Comparison of ENCODE assay signal across 26 cellular contexts in genomic region chr15:39286706-39287105, GRCh38.
A peak's percentile ranks its signal among the peaks of the same experiment; 100 is the strongest.
DNase-seq lines count a peak whose midpoint lies in the region; ATAC-seq, FAIRE-seq and TF ChIP-seq lines count a peak whose summit lies in the region.
"Had no signal": no experiment of that assay in that cellular context is flagged by ENCODE, and none has a peak within 500 bp of the region (broad histone marks: within the 10 kb centered on the region; RNA-seq: fewer than 3 reads in every experiment).

No MANE protein-coding gene starts in this region.

- H2BK15ac ChIP-seq in mesenchymal stem cell (ENCODE audit: low read depth, poor library complexity, severe bottlenecking), result no peak overlapping the region

- H3K14ac ChIP-seq in mesenchymal stem cell (ENCODE audit: low read length in 2 of 2), result no peak overlapping the region

- FAIRE-seq in endometrium (lab: Jason Lieb, UNC), result peak; percentile 92
- FAIRE-seq: A549, kidney had no signal

- no peak overlapping the region for H3K4ac ChIP-seq in mesenchymal stem cell (ENCODE audit: low read depth in 1 of 2, low read length in 2 of 2)

- no peak overlapping the region for H2BK120ac ChIP-seq in mesenchymal stem cell (ENCODE audit: low read depth, low read length)

- no peak overlapping the region for H4K91ac ChIP-seq in mesenchymal stem cell (ENCODE audit: low read length)

- H3K4me2 ChIP-seq in mesenchymal stem cell (ENCODE audit: low read length, poor library complexity, severe bottlenecking), result no peak overlapping the region

- H3K4me3 ChIP-seq in AG10803 (ENCODE audit: low read length), result no peak overlapping the region
- no peak overlapping the region for H3K4me3 ChIP-seq in mesenchymal stem cell (ENCODE audit: insufficient read depth in 1 of 2, low read depth in 1 of 2, low read length in 2 of 2)
- H3K4me3 ChIP-seq: A549, ascending aorta, esophagus squamous epithelium, thyroid gland had no signal

- H3K9ac ChIP-seq in mesenchymal stem cell (ENCODE audit: low read length), result no peak overlapping the region

- no peaks in the 10 kb centered on the region for H3K27me3 ChIP-seq in mesenchymal stem cell (ENCODE audit: control insufficient read depth in 1 of 2, insufficient read depth in 1 of 2, low read length in 2 of 2)
- H3K27me3 ChIP-seq: ascending aorta, esophagus squamous epithelium, thyroid gland had no signal

- no peak overlapping the region for H4K8ac ChIP-seq in mesenchymal stem cell (ENCODE audit: low read length)

- no peaks in the 10 kb centered on the region for H3K36me3 ChIP-seq in mesenchymal stem cell (ENCODE audit: control insufficient read depth in 1 of 2, insufficient read depth in 2 of 2, low read depth in 1 of 2, low read length in 2 of 2)
- H3K36me3 ChIP-seq: ascending aorta, esophagus squamous epithelium, thyroid gland had no signal

- no peak overlapping the region for H3K23ac ChIP-seq in mesenchymal stem cell (ENCODE audit: low read length in 2 of 2)

- peaks cover 2% of the 10 kb centered on the region for H3K4me1 ChIP-seq in mesenchymal stem cell (ENCODE audit: control insufficient read depth, insufficient read depth, low read depth, low read length)
- H3K4me1 ChIP-seq: ascending aorta, thyroid gland had no signal

- no peak overlapping the region for H3K27ac ChIP-seq in mesenchymal stem cell (ENCODE audit: low read length, poor library complexity, severe bottlenecking)
- H3K27ac ChIP-seq: A549, ascending aorta, esophagus squamous epithelium, thyroid gland had no signal

- H3K79me1 ChIP-seq in mesenchymal stem cell (replicated peaks; ENCODE audit: low read length, poor library complexity, severe bottlenecking), result no peaks in the 10 kb centered on the region

- no peak overlapping the region for H2AK5ac ChIP-seq in mesenchymal stem cell (ENCODE audit: low read length, severe bottlenecking)

- no peak overlapping the region for H2BK5ac ChIP-seq in mesenchymal stem cell (ENCODE audit: low read depth, low read length, poor library complexity, severe bottlenecking)

- H2BK12ac ChIP-seq in mesenchymal stem cell (ENCODE audit: low read length in 2 of 2), result no peak overlapping the region

- DNase-seq in AG10803 (ENCODE audit: low read depth) (peak; percentile 68), NCI-H69 (lab: John Stamatoyannopoulos, UW) (peak; percentile 37), mesenchymal stem cell (peak; percentile 73), DMS153 (lab: John Stamatoyannopoulos, UW) (no peak), GM19238 (ENCODE audit: insufficient read length, low spot score) (no peak), UCSD-AML1 (lab: John Stamatoyannopoulos, UW; ENCODE audit: unreplicated experiment) (no peak)
- DNase-seq: activated CD4-positive, alpha-beta T cell treated with anti-CD3 and anti-CD28 coated beads, Interleukin-2, amount 50 U/mL, for 48 hours; activated CD8-positive, alpha-beta memory T cell treated with anti-CD3 and anti-CD28 coated beads, Interleukin-2, amount 50 U/mL, for 4 hours; caudate nucleus; CD8-positive, alpha-beta T cell; cortex of kidney; endodermal cell; esophagus squamous epithelium; H9; kidney; NCI-H1105; NCI-H1930; NCI-H526 treated with DMSO at 0.1 percent for 48 hours; stimulated activated naive CD8-positive, alpha-beta T cell treated with anti-CD3 and anti-CD28 coated beads, Interleukin-15, amount 100 ng/mL, for 72 hours; thyroid gland had no signal

- no peak overlapping the region for H2AFZ ChIP-seq in mesenchymal stem cell (ENCODE audit: low read depth, low read length)

- ATAC-seq in GM18519 (IDR thresholded peaks at IDR 0.05; ENCODE audit: low FRiP score, unreplicated experiment), result no peak
- ATAC-seq: A549; activated CD4-positive, CD25-positive, alpha-beta regulatory T cell treated with anti-CD3 and anti-CD28 coated beads, Interleukin-2, amount 50 U/mL, for 24 hours; activated naive CD4-positive, alpha-beta T cell treated with anti-CD3 and anti-CD28 coated beads, Interleukin-2, amount 50 U/mL, for 72 hours; CD8-positive, alpha-beta T cell; stimulated activated naive CD8-positive, alpha-beta T cell treated with anti-CD3 and anti-CD28 coated beads, Interleukin-15, amount 100 ng/mL, for 72 hours had no signal

- H3K18ac ChIP-seq in mesenchymal stem cell (ENCODE audit: low read depth in 1 of 2, low read length in 2 of 2), result no peak overlapping the region

- WGBS in mesenchymal stem cell, result no CpG with 5 or more reads among the region's 2 CpGs

- no peak for TF ChIP-seq CTCF in AG10803 (conservative IDR thresholded peaks at IDR 0.05; ENCODE audit: low read length)

- H3K9me3 ChIP-seq in mesenchymal stem cell (ENCODE audit: control insufficient read depth, low read length), result no peaks in the 10 kb centered on the region
- H3K9me3 ChIP-seq: A549, ascending aorta, esophagus squamous epithelium, thyroid gland had no signal

Comparison
In these comparisons a context has a peak if more than half of its experiments do, and no peak if none do; other contexts are left out.
1. DNase-seq: peak in AG10803 (single experiment), NCI-H69 (single experiment) and mesenchymal stem cell (single experiment); none in DMS153 (single experiment), GM19238 (single experiment) and UCSD-AML1 (single experiment).